ENCODE assay signal across 14 cellular contexts in the genomic region with DNA sequence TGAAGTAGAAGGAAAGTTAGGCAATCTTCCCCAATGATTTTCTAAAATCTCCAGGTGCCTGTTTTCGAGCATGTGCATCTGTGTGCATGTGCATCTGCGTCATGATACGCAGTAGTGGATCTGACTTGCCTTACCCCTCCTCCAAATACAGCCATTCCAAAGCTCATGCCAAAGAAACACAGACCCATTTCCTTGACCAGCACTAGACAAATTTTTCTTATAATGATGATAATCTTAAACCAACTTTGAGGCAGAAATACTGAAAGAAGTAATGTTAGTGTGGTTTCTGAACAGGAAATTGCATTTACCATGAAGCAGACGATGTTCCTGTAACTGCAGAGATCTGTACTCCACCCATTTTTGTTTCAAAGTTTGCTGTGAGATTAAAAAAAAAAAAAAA. TPM values are rescaled to one million over a fixed set of nuclear protein-coding genes. Genes with fewer than 3 reads are reported as not detected.
A peak's percentile ranks its signal among the peaks of the same experiment; 100 is the strongest.
DNase-seq lines count a peak whose midpoint lies in the region; TF ChIP-seq lines count a peak whose summit lies in the region.
"Had no signal": no experiment of that assay in that cellular context is flagged by ENCODE, and none has a peak within 500 bp of the region (broad histone marks: within the 10 kb centered on the region; RNA-seq: fewer than 3 reads in every experiment).

No MANE protein-coding gene starts in this region.

- no peak overlapping the region for H4K8ac ChIP-seq in mesendoderm (ENCODE audit: low read depth, low read length)

- no peak overlapping the region for H2BK15ac ChIP-seq in mesendoderm (replicated peaks; ENCODE audit: low read depth)

- TF ChIP-seq POLR2A in suprapubic skin (IDR thresholded peaks at IDR 0.05) (no peak), erythroblast (IDR thresholded peaks at IDR 0.05; ENCODE audit: low read length) (no peak)

- H3K79me2 ChIP-seq in mesendoderm (ENCODE audit: control insufficient read depth, insufficient read depth, low read length), result no peaks in the 10 kb centered on the region

- H3K4me1 Mint-ChIP-seq in activated naive CD4-positive, alpha-beta T cell treated with anti-CD3 and anti-CD28 coated beads for 36 hours (ENCODE audit: low read depth), result peaks cover 90% of the 10 kb centered on the region

- H3K27ac Mint-ChIP-seq in activated naive CD4-positive, alpha-beta T cell treated with anti-CD3 and anti-CD28 coated beads for 36 hours, result peak overlapping the region; percentile 95

- H3K4me2 ChIP-seq in mesendoderm (ENCODE audit: low read length), result no peak overlapping the region

- H3K27me3 Mint-ChIP-seq in activated naive CD4-positive, alpha-beta T cell treated with anti-CD3 and anti-CD28 coated beads for 36 hours (ENCODE audit: low read depth), result no peaks in the 10 kb centered on the region

- H2BK5ac ChIP-seq in mesendoderm (ENCODE audit: low read length), result no peak overlapping the region

- no peak overlapping the region for H3K4ac ChIP-seq in mesendoderm (ENCODE audit: low read depth, low read length)

- H3K18ac ChIP-seq in mesendoderm (ENCODE audit: low read length), result no peak overlapping the region

- peak overlapping the region; percentile 53 for H3K27ac ChIP-seq in colonic mucosa
- H3K27ac ChIP-seq in suprapubic skin, result peak overlapping the region; percentile 2
- no peak overlapping the region for H3K27ac ChIP-seq in mesendoderm (ENCODE audit: low read depth, low read length)
- H3K27ac ChIP-seq: psoas muscle had no signal

- TF ChIP-seq EP300 in suprapubic skin (IDR thresholded peaks at IDR 0.05), result no peak

- no peaks in the 10 kb centered on the region for H3K9me3 ChIP-seq in colonic mucosa
- no peaks in the 10 kb centered on the region for H3K9me3 ChIP-seq in suprapubic skin
- H3K9me3 ChIP-seq: psoas muscle, thoracic aorta had no signal

- no peak overlapping the region for H2BK120ac ChIP-seq in mesendoderm (ENCODE audit: low read depth, low read length)

- H3K4me3 ChIP-seq in colonic mucosa (no peak overlapping the region), suprapubic skin (no peak overlapping the region), mesendoderm (ENCODE audit: low read length) (no peak overlapping the region)
- H3K4me3 ChIP-seq: psoas muscle, thoracic aorta had no signal

- no peak overlapping the region for H2AK5ac ChIP-seq in mesendoderm (ENCODE audit: low read length)

- DNase-seq in activated naive CD4-positive, alpha-beta T cell treated with anti-CD3 and anti-CD28 coated beads for 36 hours, result peak; percentile 47
- DNase-seq in activated naive CD4-positive, alpha-beta T cell treated with anti-CD3 and anti-CD28 coated beads, Interleukin-2, amount 50 U/mL, for 16 hours, result no peak
- DNase-seq in T follicular helper cell (ENCODE audit: low read depth) (peak; percentile 28), colonic mucosa (no peak), suprapubic skin (ENCODE audit: low spot score in 2 of 2) (no peak), mesendoderm (no peak), erythroblast (lab: John Stamatoyannopoulos, UW) (no peak), NCI-H748 treated with DMSO at 0.1 percent for 48 hours (lab: John Stamatoyannopoulos, UW) (no peak)
- DNase-seq: GDM1, IMR-90, mammary epithelial cell, psoas muscle had no signal

- CTCF ChIA-PET in activated naive CD4-positive, alpha-beta T cell treated with anti-CD3 and anti-CD28 coated beads for 36 hours (lab: Charles Lee), result interaction anchor here (0.6 to 2.4 kb wide), 10 partner anchors 12 to 480 kb away, joined by 3 to 21 read pairs (median 4); no protein-coding TSS in a partner anchor

- H3K9me3 Mint-ChIP-seq in activated naive CD4-positive, alpha-beta T cell treated with anti-CD3 and anti-CD28 coated beads for 36 hours, result no peaks in the 10 kb centered on the region

- intact Hi-C loops in activated naive CD4-positive, alpha-beta T cell treated with anti-CD3 and anti-CD28 coated beads for 36 hours (cut with micrococcal nuclease), result no loop called here
- intact Hi-C loops in colonic mucosa (cut with DNase I), result no loop called here

- H3K36me3 ChIP-seq in colonic mucosa (no peaks in the 10 kb centered on the region), suprapubic skin (no peaks in the 10 kb centered on the region), mesendoderm (ENCODE audit: control insufficient read depth, insufficient read depth, low read length) (no peaks in the 10 kb centered on the region)
- H3K36me3 ChIP-seq: thoracic aorta had no signal

- H3K4me1 ChIP-seq in colonic mucosa (no peaks in the 10 kb centered on the region), suprapubic skin (no peaks in the 10 kb centered on the region), mesendoderm (ENCODE audit: control insufficient read depth, low read depth, low read length) (no peaks in the 10 kb centered on the region)
- H3K4me1 ChIP-seq: psoas muscle had no signal

- no peak for TF ChIP-seq CTCF in colonic mucosa (IDR thresholded peaks at IDR 0.05)
- no peak for TF ChIP-seq CTCF in suprapubic skin (IDR thresholded peaks at IDR 0.05)

- no peak overlapping the region for H4K5ac ChIP-seq in mesendoderm (ENCODE audit: low read length)

- WGBS in suprapubic skin, result 69% methylated on average over 4 of the region's 4 CpGs
- WGBS in mesendoderm (ENCODE audit: extremely low coverage, insufficient coverage, low lambda C conversion rate), result no CpG with 5 or more reads among the region's 4 CpGs

- H3K27me3 ChIP-seq in colonic mucosa, result no peaks in the 10 kb centered on the region
- no peaks in the 10 kb centered on the region for H3K27me3 ChIP-seq in suprapubic skin
- H3K27me3 ChIP-seq in mesendoderm (ENCODE audit: insufficient read depth, low read length, poor library complexity), result no peaks in the 10 kb centered on the region
- H3K27me3 ChIP-seq: heart left ventricle had no signal

- H3K9ac ChIP-seq in colonic mucosa (ENCODE audit: low read depth in 2 of 2, low read length in 2 of 2), result no peak overlapping the region
- H3K9ac ChIP-seq in mesendoderm (ENCODE audit: low read length), result no peak overlapping the region

- H3K36me3 Mint-ChIP-seq in activated naive CD4-positive, alpha-beta T cell treated with anti-CD3 and anti-CD28 coated beads for 36 hours (ENCODE audit: low read depth), result peaks cover 88% of the 10 kb centered on the region

- no peak overlapping the region for H3K23ac ChIP-seq in mesendoderm (ENCODE audit: low read length)

- no peaks in the 10 kb centered on the region for H3K79me1 ChIP-seq in mesendoderm (ENCODE audit: low read length)

- no peak overlapping the region for H3K56ac ChIP-seq in mesendoderm (ENCODE audit: low read length)

- H3K4me3 Mint-ChIP-seq in activated naive CD4-positive, alpha-beta T cell treated with anti-CD3 and anti-CD28 coated beads for 36 hours, result peak overlapping the region; percentile 56

RNA-seq across cellular contexts. Expression of gene CYTIP, which starts 25.7 kb away (rescaled TPM):
- 100 to 1,000 TPM; 599 to 610 TPM for total RNA-seq in activated naive CD4-positive, alpha-beta T cell treated with anti-CD3 and anti-CD28 coated beads for 36 hours
- total RNA-seq in colonic mucosa (1 to 10 TPM; 5.9 to 8.0 TPM), suprapubic skin (1 to 10 TPM; 2.1 to 9.6 (median 6.1) TPM)
- 0.20 TPM for polyA plus RNA-seq in mesendoderm (2013, experiment 1 of 2)
- polyA plus RNA-seq in mesendoderm (2013, experiment 2 of 2), result 0.10 TPM
- total RNA-seq: IMR-90, mammary epithelial cell had no signal
- polyA plus RNA-seq: IMR-90, mammary epithelial cell had no signal

Comparison
In these comparisons a context has a peak if more than half of its experiments do, and no peak if none do; other contexts are left out.
1. DNase-seq: peak in activated naive CD4-positive, alpha-beta T cell treated with anti-CD3 and anti-CD28 coated beads for 36 hours (single experiment) and T follicular helper cell (single experiment); none in activated naive CD4-positive, alpha-beta T cell treated with anti-CD3 and anti-CD28 coated beads, Interleukin-2, amount 50 U/mL, for 16 hours (single experiment), colonic mucosa (single experiment), suprapubic skin (0 of 2), mesendoderm (single experiment), erythroblast (0 of 2) and NCI-H748 treated with DMSO at 0.1 percent for 48 hours (single experiment).
2. RNA of gene CYTIP, which starts 25.7 kb away (total RNA-seq): 599 to 610 TPM in activated naive CD4-positive, alpha-beta T cell treated with anti-CD3 and anti-CD28 coated beads for 36 hours; 5.9 to 8.0 TPM in colonic mucosa and 2.1 to 9.6 TPM in suprapubic skin; every median in the first group is over 10 times any median in the second.